Comparison of ENCODE assay signal across 9 cellular contexts in the genomic region with DNA sequence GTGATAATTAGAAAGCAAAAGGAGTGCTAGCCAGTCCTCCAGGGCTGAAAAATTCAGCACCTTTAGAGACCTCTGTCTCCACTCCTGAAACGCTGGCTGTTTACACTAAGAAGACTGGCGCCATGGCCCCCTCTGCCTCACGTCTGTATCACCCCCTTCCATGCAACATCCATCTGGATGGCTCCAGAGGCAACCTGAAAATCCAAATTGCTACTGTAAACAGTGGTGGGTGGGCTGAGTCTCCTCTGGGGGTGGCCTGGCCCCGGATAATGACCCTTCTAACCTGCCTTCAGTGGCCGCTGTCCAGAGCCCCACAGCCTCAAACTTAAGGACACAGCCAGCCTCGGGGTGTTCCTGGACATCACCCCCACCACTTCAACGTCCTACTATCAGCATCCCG. TPM values are rescaled to one million over a fixed set of nuclear protein-coding genes. Genes with fewer than 3 reads are reported as not detected.
DNase-seq lines count a peak whose midpoint lies in the region; ATAC-seq and TF ChIP-seq lines count a peak whose summit lies in the region.
"Had no signal": no experiment of that assay in that cellular context is flagged by ENCODE, and none has a peak within 500 bp of the region (broad histone marks: within the 10 kb centered on the region; RNA-seq: fewer than 3 reads in every experiment).

No MANE protein-coding gene starts in this region.

- H3K4me3 ChIP-seq in AG04449 (ENCODE audit: low read depth, low read length) (peak overlapping the region; percentile 87), KMS-11 (IDR thresholded peaks at IDR 0.05; ENCODE audit: insufficient read depth, low read depth, low read length) (no peak overlapping the region), ectodermal cell (ENCODE audit: insufficient read depth, low read depth, low read length) (peak overlapping the region; percentile 75)

- H3K27ac Mint-ChIP-seq in naive thymus-derived CD8-positive, alpha-beta T cell: no peak overlapping the region
- no peak overlapping the region for H3K27ac Mint-ChIP-seq in activated CD8-positive, alpha-beta T cell treated with anti-CD3 and anti-CD28 coated beads, Interleukin-2, amount 10 ng/mL, durations not matched to agents 7 days and 5 days

- POLR2A ChIA-PET in AG04449 (lab: Yijun Ruan, JAX): no interaction called here
- POLR2A ChIA-PET in naive thymus-derived CD8-positive, alpha-beta T cell (lab: Charles Lee): no interaction called here
- POLR2A ChIA-PET in activated CD8-positive, alpha-beta T cell treated with anti-CD3 and anti-CD28 coated beads, Interleukin-2, amount 10 ng/mL, durations not matched to agents 7 days and 5 days (lab: Charles Lee): no interaction called here

- no peaks in the 10 kb centered on the region for H3K9me3 ChIP-seq in ectodermal cell (ENCODE audit: control insufficient read depth, low read length)

- H3K9ac ChIP-seq in KMS-11: no peak overlapping the region

- H3K36me3 ChIP-seq in KMS-11 (ENCODE audit: insufficient read depth) (no peaks in the 10 kb centered on the region), ectodermal cell (ENCODE audit: control insufficient read depth, insufficient read depth, low read length) (no peaks in the 10 kb centered on the region)

- H3K4me1 ChIP-seq in KMS-11 (ENCODE audit: low read depth, poor library complexity, severe bottlenecking): no peaks in the 10 kb centered on the region
- H3K4me1 ChIP-seq in ectodermal cell (ENCODE audit: control insufficient read depth, insufficient read depth, low read length): peaks cover 16% of the 10 kb centered on the region

- TF ChIP-seq CTCF in AG04449 (IDR thresholded peaks at IDR 0.05; ENCODE audit: insufficient read depth, low read length, missing control alignments): no peak
- TF ChIP-seq CTCF in KMS-11 (conservative IDR thresholded peaks at IDR 0.05; ENCODE audit: low read depth, low read length): no peak

- H3K27me3 ChIP-seq in KMS-11 (ENCODE audit: insufficient read depth, low read depth) (no peaks in the 10 kb centered on the region), ectodermal cell (ENCODE audit: control insufficient read depth, insufficient read depth, low read length, poor library complexity, severe bottlenecking) (peaks cover 38% of the 10 kb centered on the region)

- no peak for ATAC-seq in naive thymus-derived CD8-positive, alpha-beta T cell
- no peak for ATAC-seq in activated CD8-positive, alpha-beta T cell treated with anti-CD3 and anti-CD28 coated beads, Interleukin-2, amount 10 ng/mL, durations not matched to agents 7 days and 5 days
- no peak for ATAC-seq in GM21737 (IDR thresholded peaks at IDR 0.05; ENCODE audit: unreplicated experiment)

- H3K27me3 Mint-ChIP-seq in naive thymus-derived CD8-positive, alpha-beta T cell: peaks cover 33 to 64% (median 46%) of the 10 kb centered on the region in 5 donors
- peaks cover 19% of the 10 kb centered on the region for H3K27me3 Mint-ChIP-seq in activated CD8-positive, alpha-beta T cell treated with anti-CD3 and anti-CD28 coated beads, Interleukin-2, amount 10 ng/mL, durations not matched to agents 7 days and 5 days (ENCODE audit: low read depth)

- peak overlapping the region; percentile 30; the same call in 1 of the 2 replicates for H2AFZ ChIP-seq in KMS-11 (ENCODE audit: low read depth)

- CTCF ChIA-PET in AG04449 (lab: Yijun Ruan, JAX): no interaction called here
- CTCF ChIA-PET in activated CD8-positive, alpha-beta T cell treated with anti-CD3 and anti-CD28 coated beads, Interleukin-2, amount 10 ng/mL, durations not matched to agents 7 days and 5 days (lab: Charles Lee): no interaction called here

- H3K79me2 ChIP-seq in KMS-11 (ENCODE audit: insufficient read depth, low read depth): no peaks in the 10 kb centered on the region

- H3K27ac ChIP-seq in KMS-11 (no peak overlapping the region), ectodermal cell (ENCODE audit: insufficient read depth, low read depth, low read length, poor library complexity, severe bottlenecking) (no peak overlapping the region)

- DNase-seq in AG04449 (ENCODE audit: low read depth, low spot score) (no peak), DMS53 treated with DMSO at 0.1 percent for 48 hours (lab: John Stamatoyannopoulos, UW; ENCODE audit: unreplicated experiment) (no peak), DMS53 (lab: John Stamatoyannopoulos, UW) (no peak)
- no peak for DNase-seq in naive thymus-derived CD8-positive, alpha-beta T cell
- no peak for DNase-seq in activated CD8-positive, alpha-beta T cell treated with anti-CD3 and anti-CD28 coated beads, Interleukin-2, amount 10 ng/mL, durations not matched to agents 7 days and 5 days
- DNase-seq: activated CD4-positive, CD25-positive, alpha-beta regulatory T cell treated with anti-CD3 and anti-CD28 coated beads, Interleukin-2, amount 50 U/mL, for 72 hours had no signal

- H4K20me1 ChIP-seq in KMS-11 (ENCODE audit: insufficient read depth): no peaks in the 10 kb centered on the region

- peak overlapping the region in 8 of 10 donors; percentile 59 to 89 (median 67) for H3K4me3 Mint-ChIP-seq in naive thymus-derived CD8-positive, alpha-beta T cell
- no peak overlapping the region for H3K4me3 Mint-ChIP-seq in activated CD8-positive, alpha-beta T cell treated with anti-CD3 and anti-CD28 coated beads, Interleukin-2, amount 10 ng/mL, durations not matched to agents 7 days and 5 days

- H3K36me3 Mint-ChIP-seq in naive thymus-derived CD8-positive, alpha-beta T cell: peaks cover 2 to 5% (median 3%) of the 10 kb centered on the region in 3 donors
- H3K36me3 Mint-ChIP-seq in activated CD8-positive, alpha-beta T cell treated with anti-CD3 and anti-CD28 coated beads, Interleukin-2, amount 10 ng/mL, durations not matched to agents 7 days and 5 days (ENCODE audit: low read depth): peaks cover 2% of the 10 kb centered on the region

- H3K4me2 ChIP-seq in KMS-11: peak overlapping the region; percentile 57

- 9 to 11% methylated on average over 8 of the region's 8 CpGs for WGBS in ectodermal cell, 2 experiments

- H3K9me3 Mint-ChIP-seq in naive thymus-derived CD8-positive, alpha-beta T cell: peaks cover 0 to 15% (median 4%) of the 10 kb centered on the region in 9 donors
- H3K9me3 Mint-ChIP-seq in activated CD8-positive, alpha-beta T cell treated with anti-CD3 and anti-CD28 coated beads, Interleukin-2, amount 10 ng/mL, durations not matched to agents 7 days and 5 days (ENCODE audit: insufficient read depth): no peaks in the 10 kb centered on the region

- H3K4me1 Mint-ChIP-seq in naive thymus-derived CD8-positive, alpha-beta T cell: peaks cover 5 to 10% (median 9%) of the 10 kb centered on the region in 4 donors
- peaks cover 4% of the 10 kb centered on the region for H3K4me1 Mint-ChIP-seq in activated CD8-positive, alpha-beta T cell treated with anti-CD3 and anti-CD28 coated beads, Interleukin-2, amount 10 ng/mL, durations not matched to agents 7 days and 5 days (ENCODE audit: low read depth)

RNA-seq across cellular contexts. Expression of a gene that starts 1.4 kb away (rescaled TPM):
- 11.5 TPM for polyA plus RNA-seq in ectodermal cell (2013, experiment 1 of 4)
- polyA plus RNA-seq in ectodermal cell (2013, experiment 2 of 4): 11.7 TPM
- 11.0 TPM for polyA plus RNA-seq in ectodermal cell (2013, experiment 3 of 4)
- 11.2 TPM for polyA plus RNA-seq in ectodermal cell (2013, experiment 4 of 4)
- not detected for total RNA-seq in naive thymus-derived CD8-positive, alpha-beta T cell
- polyA plus RNA-seq in naive thymus-derived CD8-positive, alpha-beta T cell: not detected
- not detected for total RNA-seq in activated CD8-positive, alpha-beta T cell treated with anti-CD3 and anti-CD28 coated beads, Interleukin-2, amount 10 ng/mL, durations not matched to agents 7 days and 5 days
